19 cellular contexts compared by ENCODE assay signal in genomic region chr20:18743665-18744440, GRCh38.
"Had no signal": no experiment of that assay in that cellular context is flagged by ENCODE, and none has a peak within 500 bp of the region (broad histone marks: within the 10 kb centered on the region; RNA-seq: fewer than 3 reads in every experiment).

No MANE protein-coding gene starts in this region.

- H2AFZ ChIP-seq: neural progenitor cell had no signal

- H3K4me2 ChIP-seq: neural progenitor cell had no signal

- H3K36me3 ChIP-seq: adrenal gland, neural progenitor cell, prostate gland, WERI-Rb-1 had no signal

- ATAC-seq: left cardiac atrium; naive thymus-derived CD4-positive, alpha-beta T cell; right cardiac atrium; stimulated activated naive CD8-positive, alpha-beta T cell treated with anti-CD3 and anti-CD28 coated beads, Interleukin-15, amount 100 ng/mL, for 72 hours; T-helper 17 cell had no signal

- DNase-seq: activated CD4-positive, alpha-beta T cell treated with anti-CD3 and anti-CD28 coated beads for 1 hour; activated gamma-delta T cell treated with Interleukin-2 at 50 U/mL for 16 hours; adrenal gland; immature natural killer cell; left cardiac atrium; mesendoderm; naive thymus-derived CD4-positive, alpha-beta T cell; right cardiac atrium; stimulated activated CD4-positive, alpha-beta T cell treated with anti-CD3 and anti-CD28 coated beads, Interleukin-15, amount 100 ng/mL, for 24 hours; stimulated activated CD4-positive, alpha-beta T cell treated with anti-CD3 and anti-CD28 coated beads, Interleukin-4, amount 100 ng/mL, for 1 hour; stimulated activated naive CD8-positive, alpha-beta T cell treated with anti-CD3 and anti-CD28 coated beads, Interleukin-15, amount 100 ng/mL, for 72 hours; T-helper 17 cell; trophoblast cell; WERI-Rb-1 had no signal

- H3K4me1 ChIP-seq: prostate gland had no signal

- H3K27me3 ChIP-seq: adrenal gland, neural progenitor cell, suprapubic skin had no signal

- H3K4me3 ChIP-seq: adrenal gland, neural progenitor cell, prostate gland, skin epidermis, suprapubic skin had no signal

- H3K9me3 ChIP-seq: adrenal gland, prostate gland, suprapubic skin had no signal

- H3K27ac ChIP-seq: epithelial cell of prostate, neural progenitor cell, prostate gland, skin epidermis, suprapubic skin, WERI-Rb-1 had no signal

- H3K9ac ChIP-seq: neural progenitor cell had no signal
